8 cellular contexts compared by ENCODE assay signal in genomic region chr3:72447059-72447946, GRCh38. TPM values are rescaled to one million over a fixed set of nuclear protein-coding genes. Genes with fewer than 3 reads are reported as not detected.
DNase-seq lines count a peak whose midpoint lies in the region; ATAC-seq, FAIRE-seq and TF ChIP-seq lines count a peak whose summit lies in the region.

No MANE protein-coding gene starts in this region.

- DNase-seq in A549 (ENCODE audit: low read depth in 1 of 2, low spot score in 1 of 2) (peak; percentile 66 to 88), NCI-H2171 (lab: John Stamatoyannopoulos, UW) (peak; percentile 63), activated B cell treated with CpG ODN at 0.5 μM for 24 hours (peak; percentile 97), cardiac fibroblast (ENCODE audit: low read depth in 2 of 2) (peak; percentile 83 to 94), iris pigment epithelial cell (ENCODE audit: low read depth) (peak; percentile 86), spleen (peak; percentile 97)

- peak overlapping the region; percentile 90 for H3K4me2 ChIP-seq in A549

- peaks cover 0 to 13% (median 0%) of the 10 kb centered on the region in 7 donors for H3K27me3 ChIP-seq in spleen (replicated peaks in 1 of 7)

- no peak for TF ChIP-seq EP300 in A549 (IDR thresholded peaks at IDR 0.05)

- H3K36me3 ChIP-seq in spleen = no peaks in the 10 kb centered on the region

- no peak for FAIRE-seq in A549 (lab: Jason Lieb, UNC)

- H3K9me3 ChIP-seq in A549 (no peaks in the 10 kb centered on the region), spleen (no peaks in the 10 kb centered on the region)

- peaks cover 19% of the 10 kb centered on the region for H3K36me3 Mint-ChIP-seq in activated B cell treated with CpG ODN at 0.5 μM for 24 hours (ENCODE audit: low read depth)

- peak overlapping the region; percentile 72 for H3K4me3 ChIP-seq in A549
- H3K4me3 ChIP-seq in cardiac fibroblast (replicated peaks in 1 of 2; ENCODE audit: low read depth in 2 of 2, low read length in 2 of 2) = peak overlapping the region; percentile 77 to 82
- peak overlapping the region; percentile 54 to 89 (median 72) for H3K4me3 ChIP-seq in spleen

- intact Hi-C loops in activated B cell treated with CpG ODN at 0.5 μM for 24 hours (cut with micrococcal nuclease) = loop anchor here (2.0 to 10.0 kb wide), 9 partner anchors 35 to 723 kb away; partner anchors contain the start of genes EIF4E3 and PPP4R2
- intact Hi-C loops in spleen (cut with DNase I; ENCODE audit: low total_unique reads) = no loop called here

- TF ChIP-seq POLR2A in A549 (IDR thresholded peaks at IDR 0.05; ENCODE audit: low read length) (peak; percentile 61), spleen (IDR thresholded peaks at IDR 0.05) (no peak)

- peak overlapping the region; percentile 31 for H3K27ac Mint-ChIP-seq in activated B cell treated with CpG ODN at 0.5 μM for 24 hours

- POLR2A ChIA-PET in A549 (lab: Yijun Ruan, JAX) = interaction anchor here (0.6 to 1.7 kb wide), 9 partner anchors 11 to 291 kb away, joined by 3 to 5 read pairs (median 4); no protein-coding TSS in a partner anchor
- POLR2A ChIA-PET in activated B cell treated with CpG ODN at 0.5 μM for 24 hours (lab: Charles Lee) = interaction anchor here (0.5 to 1.9 kb wide), 7 partner anchors 10 to 1316 kb away, joined by 3 to 12 read pairs (median 4); no protein-coding TSS in a partner anchor

- peaks cover 47% of the 10 kb centered on the region for H3K4me1 Mint-ChIP-seq in activated B cell treated with CpG ODN at 0.5 μM for 24 hours

- TF ChIP-seq RAD21 in A549 (conservative IDR thresholded peaks at IDR 0.05 in 1 of 2, IDR thresholded peaks at IDR 0.05 in 1 of 2) = no peak

- TF ChIP-seq CTCF in A549 (IDR thresholded peaks at IDR 0.05) = no peak
- no peak for TF ChIP-seq CTCF in activated B cell treated with CpG ODN at 0.5 μM for 24 hours (IDR thresholded peaks at IDR 0.05)
- TF ChIP-seq CTCF in cardiac fibroblast (IDR thresholded peaks at IDR 0.05; ENCODE audit: low read depth, low read length) = no peak
- TF ChIP-seq CTCF in spleen (IDR thresholded peaks at IDR 0.05 in 8 of 11, conservative IDR thresholded peaks at IDR 0.05 in 3 of 11) = peak in 1 of 11 experiments; percentile 36

- H3K27me3 Mint-ChIP-seq in activated B cell treated with CpG ODN at 0.5 μM for 24 hours = peaks cover 17% of the 10 kb centered on the region

- peak overlapping the region; percentile 78 for H3K4me3 Mint-ChIP-seq in activated B cell treated with CpG ODN at 0.5 μM for 24 hours

- no peaks in the 10 kb centered on the region for H3K9me3 Mint-ChIP-seq in activated B cell treated with CpG ODN at 0.5 μM for 24 hours

- ATAC-seq in A549 (peak; percentile 83 to 88), GM18519 (IDR thresholded peaks at IDR 0.05; ENCODE audit: low FRiP score, unreplicated experiment) (peak; percentile 81), HG03039 (IDR thresholded peaks at IDR 0.05; ENCODE audit: unreplicated experiment) (peak; percentile 93), activated B cell treated with CpG ODN at 0.5 μM for 24 hours (ENCODE audit: low read depth) (peak; percentile 96)

- H3K27ac ChIP-seq in A549 (peak overlapping the region; percentile 88), spleen (peak overlapping the region; percentile 69 to 96 (median 92))

- 46% methylated on average over 20 of the region's 97 CpGs for WGBS in A549 (ENCODE audit: missing lambda C conversion rate)
- 13 to 35% (median 18%) methylated on average over 25 to 94 of the region's 97 CpGs for WGBS in spleen, 5 donors

- CTCF ChIA-PET in A549 (lab: Yijun Ruan, JAX) (interaction anchor here (0.6 to 1.4 kb wide), 2 partner anchors 198 to 494 kb away, joined by 3 read pairs; no protein-coding TSS in a partner anchor), activated B cell treated with CpG ODN at 0.5 μM for 24 hours (lab: Charles Lee) (interaction anchor here (1.3 kb wide), 1 partner anchor 572 kb away, joined by 3 read pairs; no protein-coding TSS in a partner anchor)

- peaks cover 16% of the 10 kb centered on the region; the same call in 2 of the 3 replicates for H3K4me1 ChIP-seq in A549
- H3K4me1 ChIP-seq in spleen = peaks cover 22 to 57% (median 49%) of the 10 kb centered on the region in 6 donors

TF ChIP-seq in A549, 52 proteins besides CTCF, POLR2A, EP300 and RAD21 (continues in another document):
- TF ChIP-seq RNF2 (IDR thresholded peaks at IDR 0.05; ENCODE audit: borderline replicate concordance, low read depth) (peak; percentile 96; the same call in 1 of the 2 replicates), NFE2L2 (conservative IDR thresholded peaks at IDR 0.05; ENCODE audit: low read length) (no peak), TP53 (CRISPR knock-in tag; IDR thresholded peaks at IDR 0.05) (peak; percentile 60; the same call in 1 of the 2 replicates), JUN (IDR thresholded peaks at IDR 0.05) (peak in 1 of 2 experiments; percentile 72; a peak in 3 of 5 replicates), POLR2AphosphoS2 (conservative IDR thresholded peaks at IDR 0.05; ENCODE audit: low read length) (no peak), FOSL2 (IDR thresholded peaks at IDR 0.05) (no peak), FOSL2 (CRISPR knock-in tag; IDR thresholded peaks at IDR 0.05) (0 out of 2 replicates have a peak, but pooled peaks have one; percentile 5), NR3C1 (IDR thresholded peaks at IDR 0.05) (no peak), HMGXB4 (CRISPR knock-in tag; IDR thresholded peaks at IDR 0.05; ENCODE audit: borderline replicate concordance) (no peak), EHF (CRISPR knock-in tag; IDR thresholded peaks at IDR 0.05) (peak; percentile 78; the same call in 1 of the 2 replicates), ATOH8 (CRISPR knock-in tag; IDR thresholded peaks at IDR 0.05; ENCODE audit: low read depth) (peak; percentile 91), HES2 (IDR thresholded peaks at IDR 0.05) (no peak), ZNF302 (CRISPR knock-in tag; IDR thresholded peaks at IDR 0.05) (no peak), SMC3 (IDR thresholded peaks at IDR 0.05) (no peak), TFCP2L1 (CRISPR knock-in tag; IDR thresholded peaks at IDR 0.05) (no peak), MAX (IDR thresholded peaks at IDR 0.05) (peak; percentile 90), FOXS1 (CRISPR knock-in tag; IDR thresholded peaks at IDR 0.05) (no peak), NPAS2 (CRISPR knock-in tag; IDR thresholded peaks at IDR 0.05; ENCODE audit: borderline replicate concordance) (peak; percentile 74), HEYL (CRISPR knock-in tag; IDR thresholded peaks at IDR 0.05) (no peak), HDAC2 (IDR thresholded peaks at IDR 0.05) (peak; percentile 39; the same call in 1 of the 2 replicates), BHLHE40 (IDR thresholded peaks at IDR 0.05; ENCODE audit: low read depth, low read length) (no peak), CBX8 (IDR thresholded peaks at IDR 0.05) (no peak), E2F6 (IDR thresholded peaks at IDR 0.05; ENCODE audit: borderline replicate concordance, low read depth) (peak; percentile 91), PHF8 (IDR thresholded peaks at IDR 0.05; ENCODE audit: borderline replicate concordance, low read depth) (peak; percentile 45; the same call in 1 of the 2 replicates)

RNA-seq across cellular contexts. Expression of gene RYBP, which starts 0.9 kb away (rescaled TPM):
- polyA plus RNA-seq in A549 (2011; rRNA removed) = 11.6 and 15.8 TPM in 2 replicates
- polyA plus RNA-seq in A549 (2012; cell fraction: cytosol; rRNA removed) = 2.6 and 3.0 TPM in 2 replicates
- polyA plus RNA-seq in A549 (2012; cell fraction: nucleus; rRNA removed) = 1.3 and 2.0 TPM in 2 replicates
- 7.6 to 8.6 TPM (median 7.9 TPM) in 3 replicates for polyA plus RNA-seq in A549 (2017; fragmentation: RNase III; extraction: RNeasy Plus Mini Kit Qiagen cat#74134 plus additional on column Dnase treatment)
- polyA minus RNA-seq in A549 (2011; rRNA and poly(A)+ RNA removed) = 7.4 and 7.7 TPM in 2 replicates
- total RNA-seq in activated B cell treated with CpG ODN at 0.5 μM for 24 hours = 10.7 and 11.6 TPM in 2 replicates
- total RNA-seq in spleen = 10 to 100 TPM; 18.0 to 25.2 (median 20.3) TPM
- 1 to 10 TPM; 5.3 to 10.0 (median 6.2) TPM for polyA plus RNA-seq in spleen

Comparison
In these comparisons a context has a peak if more than half of its experiments do, and no peak if none do; other contexts are left out.
1. Peak in every context shown above with its lines: DNase-seq, ATAC-seq, H3K4me3 ChIP-seq and H3K27ac ChIP-seq.